In genomic region chr4:2794707-2795557, GRCh38 we compare ENCODE assay signal across 8 cellular contexts. TPM values are rescaled to one million over a fixed set of nuclear protein-coding genes. Genes with fewer than 3 reads are reported as not detected.
DNase-seq lines count a peak whose midpoint lies in the region; ATAC-seq, FAIRE-seq and TF ChIP-seq lines count a peak whose summit lies in the region.

No MANE protein-coding gene starts in this region.

- no peak for ATAC-seq in HG03097 (IDR thresholded peaks at IDR 0.05; ENCODE audit: low FRiP score, unreplicated experiment)

- H3K27ac ChIP-seq in adipose tissue (ENCODE audit: low read depth, low read length) (peak overlapping the region; percentile 29), kidney (ENCODE audit: low read depth in 2 of 2, low read length in 2 of 2) (peak overlapping the region; percentile 77 to 93), substantia nigra (ENCODE audit: low read depth, low read length, poor library complexity, severe bottlenecking) (peak overlapping the region; percentile 78)

- H3K27ac Mint-ChIP-seq in activated CD4-positive, alpha-beta T cell treated with anti-CD3 and anti-CD28 coated beads, Interleukin-2, amount 10 ng/mL, durations not matched to agents 7 days and 5 days = peak overlapping the region; percentile 13

- no peak for FAIRE-seq in kidney (lab: Jason Lieb, UNC)

- peak overlapping the region; percentile 61 to 78 for H3K4me3 ChIP-seq in kidney (ENCODE audit: low read length in 2 of 2)
- H3K4me3 ChIP-seq in BE2C (ENCODE audit: low read depth, low read length) = no peak overlapping the region

- no peaks in the 10 kb centered on the region for H3K36me3 Mint-ChIP-seq in activated CD4-positive, alpha-beta T cell treated with anti-CD3 and anti-CD28 coated beads, Interleukin-2, amount 10 ng/mL, durations not matched to agents 7 days and 5 days (ENCODE audit: low read depth)

- H3K9me3 ChIP-seq in kidney (ENCODE audit: control insufficient read depth in 1 of 2, low read length in 2 of 2) (no peaks in the 10 kb centered on the region), BE2C (no peaks in the 10 kb centered on the region)

- TF ChIP-seq CTCF in kidney (IDR thresholded peaks at IDR 0.05; ENCODE audit: borderline replicate concordance, extremely low read depth, insufficient read depth) = no peak
- no peak for TF ChIP-seq CTCF in BE2C (IDR thresholded peaks at IDR 0.05; ENCODE audit: low read depth, low read length)

- H3K4me1 Mint-ChIP-seq in activated CD4-positive, alpha-beta T cell treated with anti-CD3 and anti-CD28 coated beads, Interleukin-2, amount 10 ng/mL, durations not matched to agents 7 days and 5 days = peaks cover 52% of the 10 kb centered on the region

- no peaks in the 10 kb centered on the region for H3K27me3 Mint-ChIP-seq in activated CD4-positive, alpha-beta T cell treated with anti-CD3 and anti-CD28 coated beads, Interleukin-2, amount 10 ng/mL, durations not matched to agents 7 days and 5 days

- 50 to 72% (median 60%) methylated on average over 12 of the region's 12 CpGs for WGBS in adipose tissue, 3 donors

- CTCF ChIA-PET in activated CD4-positive, alpha-beta T cell treated with anti-CD3 and anti-CD28 coated beads, Interleukin-2, amount 10 ng/mL, durations not matched to agents 7 days and 5 days (lab: Charles Lee) = interaction anchor here (0.5 kb wide), 1 partner anchor 275 kb away, joined by 3 read pairs; no protein-coding TSS in a partner anchor

- intact Hi-C loops in kidney (cut with DNase I) = no loop called here

- POLR2A ChIA-PET in activated CD4-positive, alpha-beta T cell treated with anti-CD3 and anti-CD28 coated beads, Interleukin-2, amount 10 ng/mL, durations not matched to agents 7 days and 5 days (lab: Charles Lee) = no interaction called here

- no peaks in the 10 kb centered on the region for H3K9me3 Mint-ChIP-seq in activated CD4-positive, alpha-beta T cell treated with anti-CD3 and anti-CD28 coated beads, Interleukin-2, amount 10 ng/mL, durations not matched to agents 7 days and 5 days

- no peak for DNase-seq in activated CD4-positive, alpha-beta T cell treated with anti-CD3 and anti-CD28 coated beads, Interleukin-2, amount 10 ng/mL, durations not matched to agents 7 days and 5 days
- no peak for DNase-seq in activated CD4-positive, alpha-beta T cell treated with anti-CD3 and anti-CD28 coated beads, Interleukin-2, amount 50 U/mL, for 48 hours
- DNase-seq in kidney = peak; percentile 91
- peak in 25 of 49 donors; percentile 31 to 74 (median 45) for DNase-seq in substantia nigra (lab: John Stamatoyannopoulos, UW)
- DNase-seq in BE2C = no peak
- no peak for DNase-seq in SIG-M5 treated with dmso at 0.1 percent for 504 hours (lab: John Stamatoyannopoulos, UW; ENCODE audit: unreplicated experiment)

- H3K9ac ChIP-seq in kidney (ENCODE audit: low read length in 2 of 2) = peak overlapping the region; percentile 6 to 84

- peak overlapping the region; percentile 80 for H3K4me3 Mint-ChIP-seq in activated CD4-positive, alpha-beta T cell treated with anti-CD3 and anti-CD28 coated beads, Interleukin-2, amount 10 ng/mL, durations not matched to agents 7 days and 5 days

- no peaks in the 10 kb centered on the region for H3K27me3 ChIP-seq in BE2C

- H3K36me3 ChIP-seq in kidney (ENCODE audit: control insufficient read depth in 1 of 2, insufficient read depth in 2 of 2, low read length in 2 of 2) = no peaks in the 10 kb centered on the region
- no peaks in the 10 kb centered on the region for H3K36me3 ChIP-seq in BE2C

- peaks cover 62 to 74% of the 10 kb centered on the region in 2 donors for H3K4me1 ChIP-seq in kidney (ENCODE audit: control insufficient read depth in 1 of 2, insufficient read depth in 1 of 2, low read depth in 1 of 2, low read length in 2 of 2)
- peaks cover 45% of the 10 kb centered on the region for H3K4me1 ChIP-seq in BE2C

RNA-seq across cellular contexts. Expression of gene SH3BP2, which starts 2.0 kb away (rescaled TPM):
- total RNA-seq in activated CD4-positive, alpha-beta T cell treated with anti-CD3 and anti-CD28 coated beads, Interleukin-2, amount 10 ng/mL, durations not matched to agents 7 days and 5 days = 10 to 100 TPM; 69.3 to 78.2 TPM
- polyA plus RNA-seq in adipose tissue = 10 to 100 TPM; 12.0 to 37.1 (median 24.5) TPM
- total RNA-seq in kidney = 128 TPM
- 27.3 TPM for polyA plus RNA-seq in kidney (ENCODE audit: insufficient read depth, low read depth, low replicate concordance)
- polyA plus RNA-seq in BE2C (2012; ENCODE audit: insufficient read depth, insufficient read length, low read depth) = 35.4 TPM

RNA-seq across cellular contexts. Expression of gene TNIP2, which starts 38.8 kb away (rescaled TPM):
- 10 to 100 TPM; 35.0 to 43.6 TPM for total RNA-seq in activated CD4-positive, alpha-beta T cell treated with anti-CD3 and anti-CD28 coated beads, Interleukin-2, amount 10 ng/mL, durations not matched to agents 7 days and 5 days
- polyA plus RNA-seq in adipose tissue (10 to 100 TPM; 18.2 to 52.9 (median 52.5) TPM), kidney (ENCODE audit: insufficient read depth, low read depth, low replicate concordance) (43.1 TPM)
- 44.4 TPM for total RNA-seq in kidney
- 47.1 TPM for polyA plus RNA-seq in BE2C (2012; ENCODE audit: insufficient read depth, insufficient read length, low read depth)

RNA-seq across cellular contexts. Expression of gene ADD1, which starts 48.7 kb away (rescaled TPM):
- 100 to 1,000 TPM; 264 to 266 TPM for total RNA-seq in activated CD4-positive, alpha-beta T cell treated with anti-CD3 and anti-CD28 coated beads, Interleukin-2, amount 10 ng/mL, durations not matched to agents 7 days and 5 days
- 100 to 1,000 TPM in 2 of 3 donors, 10 to 100 TPM in 1; 66.5 to 270 (median 154) TPM for polyA plus RNA-seq in adipose tissue
- total RNA-seq in kidney = 313 TPM
- polyA plus RNA-seq in kidney (ENCODE audit: insufficient read depth, low read depth, low replicate concordance) = 232 TPM
- 184 TPM for polyA plus RNA-seq in BE2C (2012; ENCODE audit: insufficient read depth, insufficient read length, low read depth)

Comparison
In these comparisons a context has a peak if more than half of its experiments do, and no peak if none do; other contexts are left out.
1. DNase-seq: peak in kidney (single experiment) and substantia nigra (25 of 49); none in activated CD4-positive, alpha-beta T cell treated with anti-CD3 and anti-CD28 coated beads, Interleukin-2, amount 10 ng/mL, durations not matched to agents 7 days and 5 days (single experiment), activated CD4-positive, alpha-beta T cell treated with anti-CD3 and anti-CD28 coated beads, Interleukin-2, amount 50 U/mL, for 48 hours (0 of 2), BE2C (single experiment) and SIG-M5 treated with dmso at 0.1 percent for 504 hours (single experiment).
2. H3K27ac ChIP-seq: peak in every context shown above with its lines; median percentile 85 in kidney; 78 in substantia nigra; 29 in adipose tissue.